In the genomic region with DNA sequence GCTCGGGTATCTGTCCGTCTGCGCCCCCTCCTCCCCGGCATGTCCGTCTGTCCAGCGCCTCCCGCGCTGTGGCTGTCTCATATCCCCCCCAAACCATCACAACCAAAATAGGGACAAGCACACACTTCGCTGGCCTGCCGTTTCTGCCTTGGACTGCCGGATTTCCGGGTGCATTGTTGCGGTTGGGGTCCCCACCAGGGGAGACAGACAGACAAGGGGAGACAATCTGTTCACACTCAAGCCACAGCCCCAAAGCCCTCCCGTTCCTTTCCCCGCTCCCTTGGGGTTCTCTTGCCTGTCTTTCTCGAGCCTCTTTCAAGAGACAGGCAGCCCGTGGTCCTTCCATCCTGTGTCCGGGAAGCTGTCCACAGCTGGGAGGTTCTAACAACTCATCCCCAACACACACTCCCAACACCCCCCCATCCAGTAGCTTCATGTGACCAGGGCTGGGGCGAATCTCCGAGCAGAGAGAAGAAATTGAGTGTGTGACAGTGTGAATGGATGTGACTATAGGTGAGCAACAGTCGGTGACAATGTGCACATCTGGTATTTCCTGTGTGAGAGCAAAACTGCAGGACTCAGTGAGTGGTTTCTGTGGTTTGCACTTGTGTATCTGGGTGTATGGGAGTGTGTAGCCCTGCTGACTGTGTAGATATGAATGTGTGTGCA, we compare ENCODE assay signal across 1 cellular context.
TF ChIP-seq lines count a peak whose summit lies in the region.

No MANE protein-coding gene starts in this region.

TF ChIP-seq in endothelial cell of umbilical vein, 7 proteins besides CTCF, POLR2A, EP300 and RAD21:
- TF ChIP-seq EZH2 (IDR thresholded peaks at IDR 0.05; ENCODE audit: borderline replicate concordance, low read depth, low read length, severe bottlenecking): no peak
- no peak for TF ChIP-seq POLR2AphosphoS5 (IDR thresholded peaks at IDR 0.05; ENCODE audit: insufficient read depth, low read depth, low read length)
- no peak for TF ChIP-seq JUN (IDR thresholded peaks at IDR 0.05; ENCODE audit: borderline replicate concordance, insufficient read depth, insufficient read length, low read depth)
- no peak for TF ChIP-seq MYC (IDR thresholded peaks at IDR 0.05; ENCODE audit: low read depth, low read length)
- TF ChIP-seq, protein P1, sequence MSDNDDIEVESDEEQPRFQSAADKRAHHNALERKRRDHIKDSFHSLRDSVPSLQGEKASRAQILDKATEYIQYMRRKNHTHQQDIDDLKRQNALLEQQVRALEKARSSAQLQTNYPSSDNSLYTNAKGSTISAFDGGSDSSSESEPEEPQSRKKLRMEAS (IDR thresholded peaks at IDR 0.05; ENCODE audit: insufficient read depth, insufficient read length): no peak
- no peak for TF ChIP-seq FOS (IDR thresholded peaks at IDR 0.05; ENCODE audit: borderline replicate concordance, insufficient read depth, low read length)
- TF ChIP-seq GATA2 (IDR thresholded peaks at IDR 0.05; ENCODE audit: insufficient read depth, insufficient read length, low read depth, low read length): no peak
